In the genomic region with DNA sequence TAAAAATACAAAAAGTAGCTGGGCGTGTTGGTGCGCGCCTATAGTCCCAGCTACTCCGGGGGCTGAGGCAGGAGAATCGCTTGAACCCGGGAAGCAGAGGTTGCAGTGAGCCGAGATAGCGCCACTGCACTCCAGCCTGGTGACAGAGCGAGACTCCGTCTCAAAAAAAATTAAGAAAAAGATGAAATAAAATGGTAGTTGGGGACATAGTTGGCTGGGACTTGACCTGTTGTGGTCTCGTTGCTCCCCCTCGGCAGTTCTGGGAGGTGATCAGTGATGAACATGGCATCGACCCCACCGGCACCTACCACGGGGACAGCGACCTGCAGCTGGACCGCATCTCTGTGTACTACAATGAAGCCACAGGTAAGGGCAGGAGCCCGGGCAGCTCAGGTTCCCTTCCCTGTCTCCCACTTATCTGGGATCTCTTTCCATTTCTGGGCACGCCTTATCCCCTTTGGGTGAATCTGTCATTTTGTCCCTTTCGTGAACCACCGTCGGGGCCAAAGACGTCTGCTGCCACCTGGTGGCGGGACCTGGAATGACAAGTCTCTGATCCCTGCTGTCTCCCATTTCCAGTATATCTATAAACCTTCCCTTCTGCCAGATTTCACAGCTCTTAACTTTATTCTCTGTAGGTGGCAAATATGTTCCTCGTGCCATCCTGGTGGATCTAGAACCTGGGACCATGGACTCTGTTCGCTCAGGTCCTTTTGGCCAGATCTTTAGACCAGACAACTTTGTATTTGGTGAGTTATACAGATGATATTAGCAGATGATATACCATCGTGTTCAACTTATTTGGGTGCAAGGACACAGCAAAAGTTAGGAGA, we compare ENCODE assay signal across 1 cellular context.
TF ChIP-seq lines count a peak whose summit lies in the region.

No MANE protein-coding gene starts in this region.

TF ChIP-seq in K562, 482 proteins besides CTCF, POLR2A, EP300 and RAD21 (continued from another document and continues in another):
- peak; percentile 50; the same call in 1 of the 2 replicates for TF ChIP-seq L3MBTL2 (IDR thresholded peaks at IDR 0.05)
- peak in 2 of 3 experiments; percentile 47 to 76 for TF ChIP-seq YY1 (IDR thresholded peaks at IDR 0.05; ENCODE audit: borderline replicate concordance in 1 of 3, control insufficient read depth in 1 of 3, extremely low read depth in 1 of 3, insufficient read depth in 3 of 3, insufficient read length in 1 of 3, insufficient replicate concordance in 2 of 3, low read depth in 1 of 3, low read length in 2 of 3)
- TF ChIP-seq, protein P1, sequence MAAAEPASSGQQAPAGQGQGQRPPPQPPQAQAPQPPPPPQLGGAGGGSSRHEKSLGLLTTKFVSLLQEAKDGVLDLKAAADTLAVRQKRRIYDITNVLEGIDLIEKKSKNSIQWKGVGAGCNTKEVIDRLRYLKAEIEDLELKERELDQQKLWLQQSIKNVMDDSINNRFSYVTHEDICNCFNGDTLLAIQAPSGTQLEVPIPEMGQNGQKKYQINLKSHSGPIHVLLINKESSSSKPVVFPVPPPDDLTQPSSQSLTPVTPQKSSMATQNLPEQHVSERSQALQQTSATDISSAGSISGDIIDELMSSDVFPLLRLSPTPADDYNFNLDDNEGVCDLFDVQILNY (CRISPR knock-in tag; IDR thresholded peaks at IDR 0.05) = 0 out of 2 replicates have a peak, but pooled peaks have one; percentile 68
- TF ChIP-seq, protein P2, sequence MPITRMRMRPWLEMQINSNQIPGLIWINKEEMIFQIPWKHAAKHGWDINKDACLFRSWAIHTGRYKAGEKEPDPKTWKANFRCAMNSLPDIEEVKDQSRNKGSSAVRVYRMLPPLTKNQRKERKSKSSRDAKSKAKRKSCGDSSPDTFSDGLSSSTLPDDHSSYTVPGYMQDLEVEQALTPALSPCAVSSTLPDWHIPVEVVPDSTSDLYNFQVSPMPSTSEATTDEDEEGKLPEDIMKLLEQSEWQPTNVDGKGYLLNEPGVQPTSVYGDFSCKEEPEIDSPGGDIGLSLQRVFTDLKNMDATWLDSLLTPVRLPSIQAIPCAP (CRISPR knock-in tag; IDR thresholded peaks at IDR 0.05; ENCODE audit: borderline replicate concordance) = no peak
- peak in 1 of 2 experiments; percentile 31; a peak in 1 of 4 replicates for TF ChIP-seq ARNT (IDR thresholded peaks at IDR 0.05)
- TF ChIP-seq NFIC (IDR thresholded peaks at IDR 0.05) = peak; percentile 43
- peak; percentile 39 for TF ChIP-seq FIP1L1 (IDR thresholded peaks at IDR 0.05; ENCODE audit: low read depth, low read length, poor library complexity, severe bottlenecking)
- TF ChIP-seq, protein P3, sequence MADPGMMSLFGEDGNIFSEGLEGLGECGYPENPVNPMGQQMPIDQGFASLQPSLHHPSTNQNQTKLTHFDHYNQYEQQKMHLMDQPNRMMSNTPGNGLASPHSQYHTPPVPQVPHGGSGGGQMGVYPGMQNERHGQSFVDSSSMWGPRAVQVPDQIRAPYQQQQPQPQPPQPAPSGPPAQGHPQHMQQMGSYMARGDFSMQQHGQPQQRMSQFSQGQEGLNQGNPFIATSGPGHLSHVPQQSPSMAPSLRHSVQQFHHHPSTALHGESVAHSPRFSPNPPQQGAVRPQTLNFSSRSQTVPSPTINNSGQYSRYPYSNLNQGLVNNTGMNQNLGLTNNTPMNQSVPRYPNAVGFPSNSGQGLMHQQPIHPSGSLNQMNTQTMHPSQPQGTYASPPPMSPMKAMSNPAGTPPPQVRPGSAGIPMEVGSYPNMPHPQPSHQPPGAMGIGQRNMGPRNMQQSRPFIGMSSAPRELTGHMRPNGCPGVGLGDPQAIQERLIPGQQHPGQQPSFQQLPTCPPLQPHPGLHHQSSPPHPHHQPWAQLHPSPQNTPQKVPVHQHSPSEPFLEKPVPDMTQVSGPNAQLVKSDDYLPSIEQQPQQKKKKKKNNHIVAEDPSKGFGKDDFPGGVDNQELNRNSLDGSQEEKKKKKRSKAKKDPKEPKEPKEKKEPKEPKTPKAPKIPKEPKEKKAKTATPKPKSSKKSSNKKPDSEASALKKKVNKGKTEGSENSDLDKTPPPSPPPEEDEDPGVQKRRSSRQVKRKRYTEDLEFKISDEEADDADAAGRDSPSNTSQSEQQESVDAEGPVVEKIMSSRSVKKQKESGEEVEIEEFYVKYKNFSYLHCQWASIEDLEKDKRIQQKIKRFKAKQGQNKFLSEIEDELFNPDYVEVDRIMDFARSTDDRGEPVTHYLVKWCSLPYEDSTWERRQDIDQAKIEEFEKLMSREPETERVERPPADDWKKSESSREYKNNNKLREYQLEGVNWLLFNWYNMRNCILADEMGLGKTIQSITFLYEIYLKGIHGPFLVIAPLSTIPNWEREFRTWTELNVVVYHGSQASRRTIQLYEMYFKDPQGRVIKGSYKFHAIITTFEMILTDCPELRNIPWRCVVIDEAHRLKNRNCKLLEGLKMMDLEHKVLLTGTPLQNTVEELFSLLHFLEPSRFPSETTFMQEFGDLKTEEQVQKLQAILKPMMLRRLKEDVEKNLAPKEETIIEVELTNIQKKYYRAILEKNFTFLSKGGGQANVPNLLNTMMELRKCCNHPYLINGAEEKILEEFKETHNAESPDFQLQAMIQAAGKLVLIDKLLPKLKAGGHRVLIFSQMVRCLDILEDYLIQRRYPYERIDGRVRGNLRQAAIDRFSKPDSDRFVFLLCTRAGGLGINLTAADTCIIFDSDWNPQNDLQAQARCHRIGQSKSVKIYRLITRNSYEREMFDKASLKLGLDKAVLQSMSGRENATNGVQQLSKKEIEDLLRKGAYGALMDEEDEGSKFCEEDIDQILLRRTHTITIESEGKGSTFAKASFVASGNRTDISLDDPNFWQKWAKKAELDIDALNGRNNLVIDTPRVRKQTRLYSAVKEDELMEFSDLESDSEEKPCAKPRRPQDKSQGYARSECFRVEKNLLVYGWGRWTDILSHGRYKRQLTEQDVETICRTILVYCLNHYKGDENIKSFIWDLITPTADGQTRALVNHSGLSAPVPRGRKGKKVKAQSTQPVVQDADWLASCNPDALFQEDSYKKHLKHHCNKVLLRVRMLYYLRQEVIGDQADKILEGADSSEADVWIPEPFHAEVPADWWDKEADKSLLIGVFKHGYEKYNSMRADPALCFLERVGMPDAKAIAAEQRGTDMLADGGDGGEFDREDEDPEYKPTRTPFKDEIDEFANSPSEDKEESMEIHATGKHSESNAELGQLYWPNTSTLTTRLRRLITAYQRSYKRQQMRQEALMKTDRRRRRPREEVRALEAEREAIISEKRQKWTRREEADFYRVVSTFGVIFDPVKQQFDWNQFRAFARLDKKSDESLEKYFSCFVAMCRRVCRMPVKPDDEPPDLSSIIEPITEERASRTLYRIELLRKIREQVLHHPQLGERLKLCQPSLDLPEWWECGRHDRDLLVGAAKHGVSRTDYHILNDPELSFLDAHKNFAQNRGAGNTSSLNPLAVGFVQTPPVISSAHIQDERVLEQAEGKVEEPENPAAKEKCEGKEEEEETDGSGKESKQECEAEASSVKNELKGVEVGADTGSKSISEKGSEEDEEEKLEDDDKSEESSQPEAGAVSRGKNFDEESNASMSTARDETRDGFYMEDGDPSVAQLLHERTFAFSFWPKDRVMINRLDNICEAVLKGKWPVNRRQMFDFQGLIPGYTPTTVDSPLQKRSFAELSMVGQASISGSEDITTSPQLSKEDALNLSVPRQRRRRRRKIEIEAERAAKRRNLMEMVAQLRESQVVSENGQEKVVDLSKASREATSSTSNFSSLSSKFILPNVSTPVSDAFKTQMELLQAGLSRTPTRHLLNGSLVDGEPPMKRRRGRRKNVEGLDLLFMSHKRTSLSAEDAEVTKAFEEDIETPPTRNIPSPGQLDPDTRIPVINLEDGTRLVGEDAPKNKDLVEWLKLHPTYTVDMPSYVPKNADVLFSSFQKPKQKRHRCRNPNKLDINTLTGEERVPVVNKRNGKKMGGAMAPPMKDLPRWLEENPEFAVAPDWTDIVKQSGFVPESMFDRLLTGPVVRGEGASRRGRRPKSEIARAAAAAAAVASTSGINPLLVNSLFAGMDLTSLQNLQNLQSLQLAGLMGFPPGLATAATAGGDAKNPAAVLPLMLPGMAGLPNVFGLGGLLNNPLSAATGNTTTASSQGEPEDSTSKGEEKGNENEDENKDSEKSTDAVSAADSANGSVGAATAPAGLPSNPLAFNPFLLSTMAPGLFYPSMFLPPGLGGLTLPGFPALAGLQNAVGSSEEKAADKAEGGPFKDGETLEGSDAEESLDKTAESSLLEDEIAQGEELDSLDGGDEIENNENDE (IDR thresholded peaks at IDR 0.05; ENCODE audit: low read depth, low read length) = no peak
- 0 out of 2 replicates have a peak, but pooled peaks have one; percentile 28 for TF ChIP-seq SUPT5H (IDR thresholded peaks at IDR 0.05)
- TF ChIP-seq ARID1B (IDR thresholded peaks at IDR 0.05) = peak; percentile 26
- TF ChIP-seq ZNF212 (CRISPR knock-in tag; IDR thresholded peaks at IDR 0.05) = no peak
- 0 out of 4 replicates have a peak, but pooled peaks of 1 of the 2 experiments have one; percentile 29 for TF ChIP-seq TEAD1 (CRISPR knock-in tag; IDR thresholded peaks at IDR 0.05)
- TF ChIP-seq, protein P4, sequence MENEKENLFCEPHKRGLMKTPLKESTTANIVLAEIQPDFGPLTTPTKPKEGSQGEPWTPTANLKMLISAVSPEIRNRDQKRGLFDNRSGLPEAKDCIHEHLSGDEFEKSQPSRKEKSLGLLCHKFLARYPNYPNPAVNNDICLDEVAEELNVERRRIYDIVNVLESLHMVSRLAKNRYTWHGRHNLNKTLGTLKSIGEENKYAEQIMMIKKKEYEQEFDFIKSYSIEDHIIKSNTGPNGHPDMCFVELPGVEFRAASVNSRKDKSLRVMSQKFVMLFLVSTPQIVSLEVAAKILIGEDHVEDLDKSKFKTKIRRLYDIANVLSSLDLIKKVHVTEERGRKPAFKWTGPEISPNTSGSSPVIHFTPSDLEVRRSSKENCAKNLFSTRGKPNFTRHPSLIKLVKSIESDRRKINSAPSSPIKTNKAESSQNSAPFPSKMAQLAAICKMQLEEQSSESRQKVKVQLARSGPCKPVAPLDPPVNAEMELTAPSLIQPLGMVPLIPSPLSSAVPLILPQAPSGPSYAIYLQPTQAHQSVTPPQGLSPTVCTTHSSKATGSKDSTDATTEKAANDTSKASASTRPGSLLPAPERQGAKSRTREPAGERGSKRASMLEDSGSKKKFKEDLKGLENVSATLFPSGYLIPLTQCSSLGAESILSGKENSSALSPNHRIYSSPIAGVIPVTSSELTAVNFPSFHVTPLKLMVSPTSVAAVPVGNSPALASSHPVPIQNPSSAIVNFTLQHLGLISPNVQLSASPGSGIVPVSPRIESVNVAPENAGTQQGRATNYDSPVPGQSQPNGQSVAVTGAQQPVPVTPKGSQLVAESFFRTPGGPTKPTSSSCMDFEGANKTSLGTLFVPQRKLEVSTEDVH (IDR thresholded peaks at IDR 0.05; ENCODE audit: low read depth, partially characterized antibody) = peak; percentile 31
- peak; percentile 95 for TF ChIP-seq HDGF (IDR thresholded peaks at IDR 0.05)
- no peak for TF ChIP-seq STAT5B (CRISPR knock-in tag; IDR thresholded peaks at IDR 0.05)
- peak; percentile 11; the same call in 1 of the 2 replicates for TF ChIP-seq FOSL1 (tag; conservative IDR thresholded peaks at IDR 0.05)
- TF ChIP-seq TAF7 (tag; IDR thresholded peaks at IDR 0.05) = no peak
- 0 out of 2 replicates have a peak, but pooled peaks have one; percentile 25 for TF ChIP-seq NR2C2 (CRISPR knock-in tag; IDR thresholded peaks at IDR 0.05)
- TF ChIP-seq NR2C2 (tag; IDR thresholded peaks at IDR 0.05) = no peak
- TF ChIP-seq, protein P5, sequence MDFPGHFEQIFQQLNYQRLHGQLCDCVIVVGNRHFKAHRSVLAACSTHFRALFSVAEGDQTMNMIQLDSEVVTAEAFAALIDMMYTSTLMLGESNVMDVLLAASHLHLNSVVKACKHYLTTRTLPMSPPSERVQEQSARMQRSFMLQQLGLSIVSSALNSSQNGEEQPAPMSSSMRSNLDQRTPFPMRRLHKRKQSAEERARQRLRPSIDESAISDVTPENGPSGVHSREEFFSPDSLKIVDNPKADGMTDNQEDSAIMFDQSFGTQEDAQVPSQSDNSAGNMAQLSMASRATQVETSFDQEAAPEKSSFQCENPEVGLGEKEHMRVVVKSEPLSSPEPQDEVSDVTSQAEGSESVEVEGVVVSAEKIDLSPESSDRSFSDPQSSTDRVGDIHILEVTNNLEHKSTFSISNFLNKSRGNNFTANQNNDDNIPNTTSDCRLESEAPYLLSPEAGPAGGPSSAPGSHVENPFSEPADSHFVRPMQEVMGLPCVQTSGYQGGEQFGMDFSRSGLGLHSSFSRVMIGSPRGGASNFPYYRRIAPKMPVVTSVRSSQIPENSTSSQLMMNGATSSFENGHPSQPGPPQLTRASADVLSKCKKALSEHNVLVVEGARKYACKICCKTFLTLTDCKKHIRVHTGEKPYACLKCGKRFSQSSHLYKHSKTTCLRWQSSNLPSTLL (IDR thresholded peaks at IDR 0.05) = peak; percentile 18; the same call in 1 of the 2 replicates
- TF ChIP-seq CREM (IDR thresholded peaks at IDR 0.05; ENCODE audit: low read depth) = peak; percentile 54
- TF ChIP-seq, protein P6, sequence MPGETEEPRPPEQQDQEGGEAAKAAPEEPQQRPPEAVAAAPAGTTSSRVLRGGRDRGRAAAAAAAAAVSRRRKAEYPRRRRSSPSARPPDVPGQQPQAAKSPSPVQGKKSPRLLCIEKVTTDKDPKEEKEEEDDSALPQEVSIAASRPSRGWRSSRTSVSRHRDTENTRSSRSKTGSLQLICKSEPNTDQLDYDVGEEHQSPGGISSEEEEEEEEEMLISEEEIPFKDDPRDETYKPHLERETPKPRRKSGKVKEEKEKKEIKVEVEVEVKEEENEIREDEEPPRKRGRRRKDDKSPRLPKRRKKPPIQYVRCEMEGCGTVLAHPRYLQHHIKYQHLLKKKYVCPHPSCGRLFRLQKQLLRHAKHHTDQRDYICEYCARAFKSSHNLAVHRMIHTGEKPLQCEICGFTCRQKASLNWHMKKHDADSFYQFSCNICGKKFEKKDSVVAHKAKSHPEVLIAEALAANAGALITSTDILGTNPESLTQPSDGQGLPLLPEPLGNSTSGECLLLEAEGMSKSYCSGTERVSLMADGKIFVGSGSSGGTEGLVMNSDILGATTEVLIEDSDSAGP (CRISPR knock-in tag; IDR thresholded peaks at IDR 0.05) = 0 out of 2 replicates have a peak, but pooled peaks have one; percentile 26
- TF ChIP-seq SMC3 (conservative IDR thresholded peaks at IDR 0.05; ENCODE audit: insufficient read depth, low read depth, low read length) = peak; percentile 86
- TF ChIP-seq, protein P7, sequence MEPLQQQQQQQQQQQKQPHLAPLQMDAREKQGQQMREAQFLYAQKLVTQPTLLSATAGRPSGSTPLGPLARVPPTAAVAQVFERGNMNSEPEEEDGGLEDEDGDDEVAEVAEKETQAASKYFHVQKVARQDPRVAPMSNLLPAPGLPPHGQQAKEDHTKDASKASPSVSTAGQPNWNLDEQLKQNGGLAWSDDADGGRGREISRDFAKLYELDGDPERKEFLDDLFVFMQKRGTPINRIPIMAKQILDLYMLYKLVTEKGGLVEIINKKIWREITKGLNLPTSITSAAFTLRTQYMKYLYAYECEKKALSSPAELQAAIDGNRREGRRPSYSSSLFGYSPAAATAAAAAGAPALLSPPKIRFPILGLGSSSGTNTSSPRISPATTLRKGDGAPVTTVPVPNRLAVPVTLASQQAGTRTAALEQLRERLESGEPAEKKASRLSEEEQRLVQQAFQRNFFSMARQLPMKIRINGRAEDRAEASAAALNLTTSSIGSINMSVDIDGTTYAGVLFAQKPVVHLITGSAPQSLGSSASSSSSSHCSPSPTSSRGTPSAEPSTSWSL (CRISPR knock-in tag; IDR thresholded peaks at IDR 0.05; ENCODE audit: borderline replicate concordance) = no peak
- no peak for TF ChIP-seq ZFP30 (CRISPR knock-in tag; IDR thresholded peaks at IDR 0.05; ENCODE audit: borderline replicate concordance)
- TF ChIP-seq CEBPB (tag; IDR thresholded peaks at IDR 0.05) = no peak
- TF ChIP-seq ZNF232 (CRISPR knock-in tag; IDR thresholded peaks at IDR 0.05) = no peak
- 0 out of 2 replicates have a peak, but pooled peaks have one; percentile 30 for TF ChIP-seq ZNF175 (CRISPR knock-in tag; IDR thresholded peaks at IDR 0.05; ENCODE audit: low read depth)
- no peak for TF ChIP-seq ZNF586 (CRISPR knock-in tag; conservative IDR thresholded peaks at IDR 0.05)
- TF ChIP-seq ZNF239 (CRISPR knock-in tag; IDR thresholded peaks at IDR 0.05) = no peak
- peak; percentile 65; the same call in 1 of the 2 replicates for TF ChIP-seq STAG1 (CRISPR knock-in tag; IDR thresholded peaks at IDR 0.05; ENCODE audit: borderline replicate concordance)
